Comparison of ENCODE assay signal across 34 cellular contexts in genomic region chr6:24405262-24405661, GRCh38. TPM values are rescaled to one million over a fixed set of nuclear protein-coding genes. Genes with fewer than 3 reads are reported as not detected.
DNase-seq lines count a peak whose midpoint lies in the region; ATAC-seq and TF ChIP-seq lines count a peak whose summit lies in the region.
"Had no signal": no experiment of that assay in that cellular context is flagged by ENCODE, and none has a peak within 500 bp of the region (broad histone marks: within the 10 kb centered on the region; RNA-seq: fewer than 3 reads in every experiment).

No MANE protein-coding gene starts in this region.

- no peak overlapping the region for H3K4me3 Mint-ChIP-seq in stimulated activated effector memory CD8-positive, alpha-beta T cell treated with anti-CD3 and anti-CD28 coated beads, Interleukin-12 subunit alpha, Interleukin-12 subunit beta, amount 100 ng/mL, for 72 hours
- H3K4me3 Mint-ChIP-seq: activated CD8-positive, alpha-beta T cell treated with anti-CD3 and anti-CD28 coated beads, Interleukin-2, amount 10 ng/mL, durations not matched to agents 7 days and 5 days; activated naive CD4-positive, alpha-beta T cell treated with anti-CD3 and anti-CD28 coated beads, Interleukin-2, amount 10 ng/mL, durations not matched to agents 7 days and 5 days had no signal

- no peaks in the 10 kb centered on the region for H3K9me3 Mint-ChIP-seq in stimulated activated effector memory CD8-positive, alpha-beta T cell treated with anti-CD3 and anti-CD28 coated beads, Interleukin-12 subunit alpha, Interleukin-12 subunit beta, amount 100 ng/mL, for 72 hours
- H3K9me3 Mint-ChIP-seq: activated naive CD4-positive, alpha-beta T cell treated with anti-CD3 and anti-CD28 coated beads, Interleukin-2, amount 10 ng/mL, durations not matched to agents 7 days and 5 days; activated T-helper 17 cell treated with anti-CD3 and anti-CD28 coated beads, Interleukin-2, amount 50 U/mL, for 72 hours; immature natural killer cell; neural progenitor cell; stimulated activated naive CD8-positive, alpha-beta T cell treated with anti-CD3 and anti-CD28 coated beads, Interleukin-15, Interleukin-2, amounts not matched to agents 100 ng/mL and 50 ng/mL, for 24 hours; T-helper 2 cell treated with Interferon-gamma antibody and Interleukin-4, amounts not matched to agents 5 μg/mL and 100 μg/mL, for 36 hours had no signal

- TF ChIP-seq CTCF in PC-3 (conservative IDR thresholded peaks at IDR 0.05; ENCODE audit: low read depth, low read length) = no peak

- H3K9me3 ChIP-seq in PC-3 (ENCODE audit: low read length) = no peaks in the 10 kb centered on the region
- no peaks in the 10 kb centered on the region for H3K9me3 ChIP-seq in iPS-15b (ENCODE audit: control insufficient read depth, insufficient read depth, low read length)
- H3K9me3 ChIP-seq: adrenal gland, body of pancreas, esophagus squamous epithelium, right atrium auricular region had no signal

- H3K36me3 ChIP-seq in H7 (replicated peaks; ENCODE audit: control insufficient read depth, insufficient read depth, low read length) (peaks cover 22% of the 10 kb centered on the region), PC-3 (ENCODE audit: low read depth, low read length) (peaks cover 20% of the 10 kb centered on the region), iPS-15b (ENCODE audit: control insufficient read depth, insufficient read depth, low read length) (peaks cover 16% of the 10 kb centered on the region)

- H3K4me1 ChIP-seq in PC-3 (ENCODE audit: insufficient read depth, low read length) = peaks cover 18% of the 10 kb centered on the region
- H3K4me1 ChIP-seq in iPS-15b (ENCODE audit: control insufficient read depth, insufficient read depth, low read length) = peaks cover 32% of the 10 kb centered on the region
- H3K4me1 ChIP-seq: foreskin keratinocyte had no signal

- no peak overlapping the region for H3K27ac ChIP-seq in PC-3 (ENCODE audit: low read length)
- no peak overlapping the region for H3K27ac ChIP-seq in substantia nigra (ENCODE audit: low read depth, low read length, poor library complexity, severe bottlenecking)
- H3K27ac ChIP-seq: adrenal gland, body of pancreas, esophagus squamous epithelium, foreskin keratinocyte, GM23248, HL-60, neural progenitor cell, right atrium auricular region had no signal

- intact Hi-C loops in PC-3 (cut with micrococcal nuclease) = no loop called here

- BruUV-seq in PC-3 (replicated peaks; lab: Mats Ljungman, UMichigan) = no TSS peak

- peaks cover 13% of the 10 kb centered on the region for H3K4me1 Mint-ChIP-seq in stimulated activated effector memory CD8-positive, alpha-beta T cell treated with anti-CD3 and anti-CD28 coated beads, Interleukin-12 subunit alpha, Interleukin-12 subunit beta, amount 100 ng/mL, for 72 hours

- peaks cover 53% of the 10 kb centered on the region for H3K36me3 Mint-ChIP-seq in stimulated activated effector memory CD8-positive, alpha-beta T cell treated with anti-CD3 and anti-CD28 coated beads, Interleukin-12 subunit alpha, Interleukin-12 subunit beta, amount 100 ng/mL, for 72 hours

- DNase-seq in H7 = no peak
- DNase-seq in PC-3 = no peak
- DNase-seq in substantia nigra (lab: John Stamatoyannopoulos, UW) = no peak
- no peak for DNase-seq in stimulated activated effector memory CD8-positive, alpha-beta T cell treated with anti-CD3 and anti-CD28 coated beads, Interleukin-12 subunit alpha, Interleukin-12 subunit beta, amount 100 ng/mL, for 72 hours (ENCODE audit: low spot score in 2 of 2)
- DNase-seq in NCI-H2107 treated with DMSO at 0.1 percent for 48 hours (lab: John Stamatoyannopoulos, UW; ENCODE audit: unreplicated experiment) = no peak
- DNase-seq: activated CD4-positive, alpha-beta T cell treated with anti-CD3 and anti-CD28 coated beads for 36 hours; activated CD8-positive, alpha-beta T cell treated with anti-CD3 and anti-CD28 coated beads, Interleukin-2, amount 10 ng/mL, durations not matched to agents 7 days and 5 days; activated naive CD4-positive, alpha-beta T cell treated with anti-CD3 and anti-CD28 coated beads, Interleukin-2, amount 10 ng/mL, durations not matched to agents 7 days and 5 days; adrenal gland; body of pancreas; C1 segment of cervical spinal cord; cerebellar nuclear complex; esophagus squamous epithelium; foreskin keratinocyte; GM23248; head of caudate nucleus; immature natural killer cell; left colon; MV-4-11; NCI-H146; NCI-H2107; NCI-H748 treated with DMSO at 0.1 percent for 48 hours; stimulated activated CD4-positive, alpha-beta T cell treated with anti-CD3 and anti-CD28 coated beads, Interleukin-2, amount 100 ng/mL, for 24 hours had no signal

- no peak for ATAC-seq in PC-3
- ATAC-seq in GM21423 (IDR thresholded peaks at IDR 0.05; ENCODE audit: unreplicated experiment) = no peak
- ATAC-seq in stimulated activated effector memory CD8-positive, alpha-beta T cell treated with anti-CD3 and anti-CD28 coated beads, Interleukin-12 subunit alpha, Interleukin-12 subunit beta, amount 100 ng/mL, for 72 hours = no peak
- ATAC-seq: activated CD4-positive, alpha-beta T cell treated with anti-CD3 and anti-CD28 coated beads for 36 hours; activated CD8-positive, alpha-beta T cell treated with anti-CD3 and anti-CD28 coated beads, Interleukin-2, amount 10 ng/mL, durations not matched to agents 7 days and 5 days; activated T-helper 17 cell treated with anti-CD3 and anti-CD28 coated beads, Interleukin-2, amount 50 U/mL, for 72 hours; body of pancreas; foreskin keratinocyte; left colon had no signal

- H2AFZ ChIP-seq in PC-3 (ENCODE audit: low read length) = no peak overlapping the region
- H2AFZ ChIP-seq: GM23248, neural progenitor cell had no signal

- 0 out of 2 replicates have a peak overlapping the region, but pooled peaks have one; percentile 19 for H3K4me2 ChIP-seq in PC-3 (ENCODE audit: low read length)

- CTCF ChIA-PET in PC-3 (lab: Charles Lee) = no interaction called here

- H3K4me3 ChIP-seq in H7 (ENCODE audit: insufficient read depth, low read depth, low read length) = peak overlapping the region; percentile 6; the same call in 1 of the 2 replicates
- H3K4me3 ChIP-seq in PC-3 (ENCODE audit: low read length) = 0 out of 2 replicates have a peak overlapping the region, but pooled peaks have one; percentile 10
- H3K4me3 ChIP-seq in iPS-15b (ENCODE audit: low read depth, low read length) = peak overlapping the region; percentile 98
- H3K4me3 ChIP-seq: adrenal gland, body of pancreas, esophagus squamous epithelium, GM23248, right atrium auricular region had no signal

- H3F3A ChIP-seq in PC-3 (ENCODE audit: low read length, unreplicated experiment) = no peaks in the 10 kb centered on the region

- H4K20me1 ChIP-seq in PC-3 (ENCODE audit: low read length) = peaks cover 13% of the 10 kb centered on the region; the same call in 1 of the 2 replicates

- no peaks in the 10 kb centered on the region for H3K9me2 ChIP-seq in PC-3 (replicated peaks; ENCODE audit: low read length)

- POLR2A ChIA-PET in PC-3 (lab: Charles Lee; ENCODE audit: unreplicated experiment) = no interaction called here

- no peaks in the 10 kb centered on the region for H3K27me3 ChIP-seq in H7 (ENCODE audit: control insufficient read depth, insufficient read depth, low read length)
- no peaks in the 10 kb centered on the region for H3K27me3 ChIP-seq in PC-3 (ENCODE audit: low read length)
- H3K27me3 ChIP-seq in iPS-15b (ENCODE audit: control insufficient read depth, insufficient read depth, low read length) = no peaks in the 10 kb centered on the region
- H3K27me3 ChIP-seq: adrenal gland, body of pancreas, esophagus squamous epithelium, foreskin keratinocyte, right atrium auricular region had no signal

- no peak overlapping the region for H3K27ac Mint-ChIP-seq in stimulated activated effector memory CD8-positive, alpha-beta T cell treated with anti-CD3 and anti-CD28 coated beads, Interleukin-12 subunit alpha, Interleukin-12 subunit beta, amount 100 ng/mL, for 72 hours
- H3K27ac Mint-ChIP-seq: activated CD4-positive, alpha-beta T cell treated with anti-CD3 and anti-CD28 coated beads for 36 hours; activated CD8-positive, alpha-beta T cell treated with anti-CD3 and anti-CD28 coated beads, Interleukin-2, amount 10 ng/mL, durations not matched to agents 7 days and 5 days; activated naive CD4-positive, alpha-beta T cell treated with anti-CD3 and anti-CD28 coated beads, Interleukin-2, amount 10 ng/mL, durations not matched to agents 7 days and 5 days; activated T-helper 17 cell treated with anti-CD3 and anti-CD28 coated beads, Interleukin-2, amount 50 U/mL, for 72 hours; neural progenitor cell; stimulated activated naive CD8-positive, alpha-beta T cell treated with anti-CD3 and anti-CD28 coated beads, Interleukin-15, Interleukin-2, amounts not matched to agents 100 ng/mL and 50 ng/mL, for 24 hours; T-helper 2 cell treated with Interferon-gamma antibody and Interleukin-4, amounts not matched to agents 5 μg/mL and 100 μg/mL, for 36 hours had no signal

- peaks cover 66% of the 10 kb centered on the region for H3K79me2 ChIP-seq in PC-3 (ENCODE audit: low read length)

- no peak overlapping the region for H3K9ac ChIP-seq in PC-3 (ENCODE audit: low read length)
- H3K9ac ChIP-seq in iPS-15b (ENCODE audit: low read depth, low read length) = peak overlapping the region; percentile 28
- H3K9ac ChIP-seq: GM23248, neural progenitor cell had no signal

RNA-seq across cellular contexts. Expression of gene MRS2, which starts 2.5 kb away (rescaled TPM):
- 71.4 and 79.1 TPM in 2 replicates for total RNA-seq in H7 (2014; rRNA removed; shearing (Covaris generic))
- 19.8 and 21.3 TPM in 2 replicates for total RNA-seq in PC-3 (2014; rRNA removed)

RNA-seq across cellular contexts. Expression of gene DCDC2, which starts 47.4 kb away (rescaled TPM):
- total RNA-seq in H7 (2014; rRNA removed; shearing (Covaris generic)) = 0.18 TPM in 1 of 2 replicates, not detected in the other
- 0.11 TPM in 1 of 2 replicates, not detected in the other for total RNA-seq in PC-3 (2014; rRNA removed)
- total RNA-seq: activated CD8-positive, alpha-beta T cell treated with anti-CD3 and anti-CD28 coated beads, Interleukin-2, amount 10 ng/mL, durations not matched to agents 7 days and 5 days; dermis microvascular lymphatic vessel endothelial cell; GM23248; LHCN-M2; lung microvascular endothelial cell; right atrium auricular region had no signal

Comparison
In these comparisons a context has a peak if more than half of its experiments do, and no peak if none do; other contexts are left out.
1. H3K4me3 ChIP-seq: peak in every context shown above with its lines; median percentile 98 in iPS-15b; 10 in PC-3; 6 in H7.